27 cellular contexts compared by ENCODE assay signal in genomic region chr7:124702385-124702784, GRCh38.
DNase-seq lines count a peak whose midpoint lies in the region; ATAC-seq and TF ChIP-seq lines count a peak whose summit lies in the region.
"Had no signal": no experiment of that assay in that cellular context is flagged by ENCODE, and none has a peak within 500 bp of the region (broad histone marks: within the 10 kb centered on the region; RNA-seq: fewer than 3 reads in every experiment).

No MANE protein-coding gene starts in this region.

- H3K79me2 ChIP-seq in fibroblast of lung (ENCODE audit: control insufficient read depth, insufficient read depth, low read length) = no peaks in the 10 kb centered on the region

- DNase-seq in EL (peak; percentile 12), SK-N-MC (ENCODE audit: low read depth, low spot score) (no peak), fibroblast of lung (ENCODE audit: low read depth in 2 of 2) (peak; percentile 49 to 50), psoas muscle (no peak), SIG-M5 treated with dmso at 0.1 percent for 504 hours (lab: John Stamatoyannopoulos, UW; ENCODE audit: unreplicated experiment) (no peak), upper lobe of left lung (no peak), upper lobe of right lung (no peak), MV-4-11 (lab: John Stamatoyannopoulos, UW) (no peak)
- DNase-seq: activated CD4-positive, alpha-beta memory T cell treated with anti-CD3 and anti-CD28 coated beads for 36 hours; activated CD4-positive, CD25-positive, alpha-beta regulatory T cell treated with anti-CD3 and anti-CD28 coated beads, Interleukin-2, amount 50 U/mL, for 72 hours; activated CD8-positive, alpha-beta memory T cell treated with anti-CD3 and anti-CD28 coated beads, Interleukin-2, amount 50 U/mL, for 4 hours; BE2C; GOT3; heart right ventricle; Kasumi-1; left lung; naive B cell; NCI-H1048; NCI-H1694 treated with DMSO at 0.1 percent for 48 hours; NCI-H526 treated with DMSO at 0.1 percent for 48 hours; stimulated activated CD4-positive, alpha-beta T cell treated with anti-CD3 and anti-CD28 coated beads, Interleukin-15, amount 100 ng/mL, for 24 hours; stimulated activated naive CD4-positive, alpha-beta T cell treated with Interleukin-2 at 50 U/mL for 16 hours; thyroid gland had no signal

- H3K27ac ChIP-seq in SK-N-MC = peak overlapping the region; percentile 86
- no peak overlapping the region for H3K27ac ChIP-seq in fibroblast of lung (ENCODE audit: insufficient read depth, low read length)
- H3K27ac ChIP-seq in psoas muscle = peak overlapping the region; percentile 41
- no peak overlapping the region for H3K27ac ChIP-seq in upper lobe of left lung
- no peak overlapping the region for H3K27ac ChIP-seq in upper lobe of right lung
- H3K27ac ChIP-seq: heart right ventricle, HL-60, left lung, neutrophil, SJSA1, thyroid gland had no signal

- H3K4me2 ChIP-seq in fibroblast of lung (ENCODE audit: extremely low read depth, insufficient read depth, low read length) = no peak overlapping the region

- H3K27me3 ChIP-seq in fibroblast of lung (ENCODE audit: control insufficient read depth, insufficient read depth, low read length) (no peaks in the 10 kb centered on the region), psoas muscle (ENCODE audit: insufficient read depth in 3 of 3, low read length in 2 of 3) (no peaks in the 10 kb centered on the region), upper lobe of left lung (no peaks in the 10 kb centered on the region), upper lobe of right lung (no peaks in the 10 kb centered on the region)
- H3K27me3 ChIP-seq: BE2C, heart right ventricle, left lung, neutrophil, SJSA1, thyroid gland had no signal

- no peak overlapping the region for H3K9ac ChIP-seq in SK-N-MC (ENCODE audit: insufficient read length)
- H3K9ac ChIP-seq in fibroblast of lung (ENCODE audit: insufficient read depth, low read length) = no peak overlapping the region

- intact Hi-C loops in psoas muscle (cut with DNase I) = no loop called here
- intact Hi-C loops in upper lobe of right lung (cut with DNase I) = no loop called here

- no peaks in the 10 kb centered on the region for H4K20me1 ChIP-seq in fibroblast of lung (ENCODE audit: control insufficient read depth, extremely low read depth, insufficient read depth, low read length)

- peak in 3 of 4 donors; percentile 26 to 67 (median 56) for ATAC-seq in psoas muscle
- no peak for ATAC-seq in upper lobe of left lung (ENCODE audit: low FRiP score in 2 of 2)
- no peak for ATAC-seq in upper lobe of right lung
- ATAC-seq: activated naive CD4-positive, alpha-beta T cell treated with anti-CD3 and anti-CD28 coated beads, Interleukin-2, amount 50 U/mL, for 72 hours; heart right ventricle; left lung had no signal

- WGBS in psoas muscle, 3 donors = 26 to 41% (median 37%) methylated on average over 2 of the region's 2 CpGs
- WGBS in upper lobe of left lung, 2 donors = 65 to 77% methylated on average over 2 of the region's 2 CpGs

- H3K9me3 ChIP-seq in SK-N-MC (ENCODE audit: low read depth, low read length) (0 out of 2 replicates have a peak, but pooled peaks cover 4% of the 10 kb centered on the region), fibroblast of lung (ENCODE audit: control insufficient read depth, insufficient read depth, low read depth, low read length) (no peaks in the 10 kb centered on the region), psoas muscle (no peaks in the 10 kb centered on the region), upper lobe of left lung (no peaks in the 10 kb centered on the region), upper lobe of right lung (no peaks in the 10 kb centered on the region)
- H3K9me3 ChIP-seq: BE2C, neutrophil, SJSA1, thyroid gland had no signal

- H2AFZ ChIP-seq in fibroblast of lung (ENCODE audit: low read length) = no peak overlapping the region

- H3K36me3 ChIP-seq in SK-N-MC (ENCODE audit: insufficient read depth, low read length) (no peaks in the 10 kb centered on the region), fibroblast of lung (ENCODE audit: control insufficient read depth, insufficient read depth, low read length) (no peaks in the 10 kb centered on the region), psoas muscle (ENCODE audit: insufficient read depth in 1 of 2, low read depth in 1 of 2) (no peaks in the 10 kb centered on the region), upper lobe of left lung (no peaks in the 10 kb centered on the region), upper lobe of right lung (no peaks in the 10 kb centered on the region)
- H3K36me3 ChIP-seq: BE2C, heart right ventricle, left lung, neutrophil, SJSA1, thyroid gland had no signal

- H3K4me3 ChIP-seq in SK-N-MC (peak overlapping the region; percentile 17; the same call in 1 of the 2 replicates), fibroblast of lung (replicated peaks in 1 of 4; ENCODE audit: control extremely low read depth in 1 of 4, insufficient read depth in 1 of 4, low read depth in 3 of 4, low read length in 4 of 4) (no peak overlapping the region), psoas muscle (no peak overlapping the region), upper lobe of left lung (no peak overlapping the region), upper lobe of right lung (no peak overlapping the region)
- H3K4me3 ChIP-seq: heart right ventricle, left lung, SJSA1, thyroid gland had no signal

- TF ChIP-seq EP300 in upper lobe of left lung (IDR thresholded peaks at IDR 0.05) = no peak

- no peak for TF ChIP-seq POLR2A in upper lobe of left lung (IDR thresholded peaks at IDR 0.05)

- H3K4me1 ChIP-seq in fibroblast of lung (ENCODE audit: control insufficient read depth, extremely low read depth, insufficient read depth, low read length) (no peaks in the 10 kb centered on the region), psoas muscle (no peaks in the 10 kb centered on the region), upper lobe of left lung (no peaks in the 10 kb centered on the region), upper lobe of right lung (no peaks in the 10 kb centered on the region)
- H3K4me1 ChIP-seq: BE2C, heart right ventricle, left lung, SJSA1, thyroid gland had no signal

- TF ChIP-seq CTCF in fibroblast of lung (conservative IDR thresholded peaks at IDR 0.05 in 1 of 2, IDR thresholded peaks at IDR 0.05 in 1 of 2; ENCODE audit: low read depth in 1 of 2, low read length in 2 of 2) = no peak
- TF ChIP-seq CTCF in psoas muscle (IDR thresholded peaks at IDR 0.05) = no peak
- no peak for TF ChIP-seq CTCF in upper lobe of left lung (IDR thresholded peaks at IDR 0.05)
- TF ChIP-seq CTCF in upper lobe of right lung (IDR thresholded peaks at IDR 0.05) = no peak

Comparison
In these comparisons a context has a peak if more than half of its experiments do, and no peak if none do; other contexts are left out.
1. DNase-seq: peak in EL (single experiment) and fibroblast of lung (2 of 2); none in SK-N-MC (single experiment), psoas muscle (0 of 2), SIG-M5 treated with dmso at 0.1 percent for 504 hours (single experiment), upper lobe of left lung (0 of 2), upper lobe of right lung (single experiment) and MV-4-11 (single experiment).
2. H3K27ac ChIP-seq: peak in SK-N-MC (single experiment) and psoas muscle (single experiment); none in fibroblast of lung (single experiment), upper lobe of left lung (0 of 4) and upper lobe of right lung (single experiment).
3. ATAC-seq: peak in psoas muscle (3 of 4); none in upper lobe of left lung (0 of 2) and upper lobe of right lung (single experiment).